Comparison of ENCODE assay signal across 8 cellular contexts in genomic region chr21:42654179-42654912, GRCh38. TPM values are rescaled to one million over a fixed set of nuclear protein-coding genes. Genes with fewer than 3 reads are reported as not detected.
DNase-seq lines count a peak whose midpoint lies in the region; ATAC-seq and TF ChIP-seq lines count a peak whose summit lies in the region.

No MANE protein-coding gene starts in this region.

- H3K9me3 ChIP-seq in heart right ventricle = no peaks in the 10 kb centered on the region
- H3K9me3 ChIP-seq in NT2/D1 (ENCODE audit: insufficient read depth, low read length) = no peaks in the 10 kb centered on the region
- H3K9me3 ChIP-seq in duodenal mucosa (ENCODE audit: control insufficient read depth in 1 of 2, low read length in 2 of 2) = no peaks in the 10 kb centered on the region
- no peaks in the 10 kb centered on the region for H3K9me3 ChIP-seq in Karpas-422 (ENCODE audit: low read length)

- H3K36me3 Mint-ChIP-seq in natural killer cell treated with Interleukin-12 subunit alpha and Interleukin-12 subunit beta and Interleukin-15 and Interleukin-18, amount 100 ng/mL, for 72 hours = no peaks in the 10 kb centered on the region

- H3K4me3 ChIP-seq in heart right ventricle (peak overlapping the region; percentile 61 to 78 (median 69)), NT2/D1 (ENCODE audit: insufficient read length, low read depth) (peak overlapping the region; percentile 83), duodenal mucosa (ENCODE audit: low read depth in 1 of 2, low read length in 2 of 2) (peak overlapping the region; percentile 46 to 63), Karpas-422 (ENCODE audit: low read length) (no peak overlapping the region)

- ATAC-seq in heart right ventricle (no peak), left ventricle myocardium superior (no peak), HG03045 (IDR thresholded peaks at IDR 0.05; ENCODE audit: unreplicated experiment) (no peak)
- ATAC-seq in natural killer cell treated with Interleukin-12 subunit alpha and Interleukin-12 subunit beta and Interleukin-15 and Interleukin-18, amount 100 ng/mL, for 72 hours = peak in 1 of 2 donors; percentile 62

- H3K9me2 ChIP-seq in Karpas-422 (replicated peaks; ENCODE audit: insufficient read depth, low read length) = no peaks in the 10 kb centered on the region

- H3K36me3 ChIP-seq in heart right ventricle = no peaks in the 10 kb centered on the region
- peaks cover 39% of the 10 kb centered on the region for H3K36me3 ChIP-seq in NT2/D1 (ENCODE audit: insufficient read depth, insufficient read length, low read length)
- no peaks in the 10 kb centered on the region for H3K36me3 ChIP-seq in duodenal mucosa (ENCODE audit: control insufficient read depth in 1 of 2, insufficient read depth in 2 of 2, low read length in 2 of 2)
- H3K36me3 ChIP-seq in Karpas-422 (ENCODE audit: insufficient read depth, low read length) = no peaks in the 10 kb centered on the region

- no peak overlapping the region for H2AFZ ChIP-seq in Karpas-422 (ENCODE audit: low read length)

- H3K79me2 ChIP-seq in Karpas-422 (ENCODE audit: low read length) = no peaks in the 10 kb centered on the region

- WGBS in heart right ventricle, 2 donors = 3% methylated on average over 45 of the region's 45 CpGs

- peaks cover 27 to 30% of the 10 kb centered on the region in 2 donors for H3K27me3 Mint-ChIP-seq in natural killer cell treated with Interleukin-12 subunit alpha and Interleukin-12 subunit beta and Interleukin-15 and Interleukin-18, amount 100 ng/mL, for 72 hours

- no peak for TF ChIP-seq CTCF in heart right ventricle (IDR thresholded peaks at IDR 0.05)

- H3K4me3 Mint-ChIP-seq in natural killer cell treated with Interleukin-12 subunit alpha and Interleukin-12 subunit beta and Interleukin-15 and Interleukin-18, amount 100 ng/mL, for 72 hours = peak overlapping the region; percentile 40

- H3K9ac ChIP-seq in NT2/D1 (ENCODE audit: insufficient read length, low read depth) (peak overlapping the region; percentile 81), duodenal mucosa (ENCODE audit: low read depth in 1 of 2, low read length in 2 of 2) (peak overlapping the region in 1 of 2 donors; percentile 33), Karpas-422 (ENCODE audit: low read length) (no peak overlapping the region)

- H3K4me1 Mint-ChIP-seq in natural killer cell treated with Interleukin-12 subunit alpha and Interleukin-12 subunit beta and Interleukin-15 and Interleukin-18, amount 100 ng/mL, for 72 hours (ENCODE audit: low read depth in 2 of 2) = peaks cover 6 to 20% of the 10 kb centered on the region in 2 donors

- peaks cover 0 to 39% (median 27%) of the 10 kb centered on the region in 9 donors for H3K4me1 ChIP-seq in heart right ventricle
- peaks cover 51% of the 10 kb centered on the region for H3K4me1 ChIP-seq in NT2/D1 (ENCODE audit: insufficient read depth, insufficient read length)
- peaks cover 32 to 38% of the 10 kb centered on the region in 2 donors for H3K4me1 ChIP-seq in duodenal mucosa (ENCODE audit: control insufficient read depth in 1 of 2, insufficient read depth in 2 of 2, low read length in 2 of 2)
- H3K4me1 ChIP-seq in Karpas-422 (ENCODE audit: low read length) = peaks cover 15% of the 10 kb centered on the region

- H4K20me1 ChIP-seq in Karpas-422 (ENCODE audit: insufficient read depth, low read depth, low read length) = peaks cover 2% of the 10 kb centered on the region; the same call in 1 of the 2 replicates

- peaks cover 0 to 57% (median 38%) of the 10 kb centered on the region in 7 donors for H3K27me3 ChIP-seq in heart right ventricle
- H3K27me3 ChIP-seq in NT2/D1 (ENCODE audit: insufficient read depth, insufficient read length) = no peaks in the 10 kb centered on the region
- H3K27me3 ChIP-seq in duodenal mucosa (ENCODE audit: control insufficient read depth in 1 of 2, insufficient read depth in 2 of 2, low read length in 2 of 2) = peaks cover 35 to 48% of the 10 kb centered on the region in 2 donors
- H3K27me3 ChIP-seq in Karpas-422 (ENCODE audit: low read length) = no peaks in the 10 kb centered on the region

- H3K4me2 ChIP-seq in Karpas-422 (ENCODE audit: low read depth, low read length, poor library complexity, severe bottlenecking) = no peak overlapping the region

- intact Hi-C loops in heart right ventricle (cut with DNase I) = loop anchor here (2.0 to 10.0 kb wide), 7 partner anchors 16 to 164 kb away; no protein-coding TSS in a partner anchor
- intact Hi-C loops in left ventricle myocardium superior (cut with micrococcal nuclease) = no loop called here

- no peak for DNase-seq in heart right ventricle
- DNase-seq in left ventricle myocardium superior = no peak
- DNase-seq in NT2/D1 (ENCODE audit: low read depth, low spot score) = no peak
- peak; percentile 72 for DNase-seq in natural killer cell treated with Interleukin-12 subunit alpha and Interleukin-12 subunit beta and Interleukin-15 and Interleukin-18, amount 100 ng/mL, for 72 hours (ENCODE audit: low spot score)
- no peak for DNase-seq in epidermal melanocyte (ENCODE audit: insufficient read length, low spot score)
- no peak for DNase-seq in Karpas-422

- H3K9me3 Mint-ChIP-seq in natural killer cell treated with Interleukin-12 subunit alpha and Interleukin-12 subunit beta and Interleukin-15 and Interleukin-18, amount 100 ng/mL, for 72 hours = no peaks in the 10 kb centered on the region

- no peak overlapping the region for H3K27ac Mint-ChIP-seq in natural killer cell treated with Interleukin-12 subunit alpha and Interleukin-12 subunit beta and Interleukin-15 and Interleukin-18, amount 100 ng/mL, for 72 hours

- H3K27ac ChIP-seq in heart right ventricle (peak overlapping the region in 8 of 10 donors; percentile 12 to 76 (median 64)), duodenal mucosa (ENCODE audit: low read depth, low read length) (no peak overlapping the region), Karpas-422 (ENCODE audit: low read length) (no peak overlapping the region)

RNA-seq across cellular contexts. Expression of gene PDE9A, which starts 0.9 kb away (rescaled TPM):
- total RNA-seq in heart right ventricle (1 to 10 TPM; 1.2 to 5.0 (median 1.9) TPM), left ventricle myocardium superior (4.1 TPM)
- polyA plus RNA-seq in heart right ventricle = 1 to 10 TPM; 4.3 to 7.0 TPM
- 1 to 10 TPM; 1.4 to 2.2 TPM for total RNA-seq in natural killer cell treated with Interleukin-12 subunit alpha and Interleukin-12 subunit beta and Interleukin-15 and Interleukin-18, amount 100 ng/mL, for 72 hours
- not detected in 2 replicates for total RNA-seq in Karpas-422 (2014; rRNA removed; shearing (Covaris generic); ENCODE audit: low replicate concordance)

Comparison
In these comparisons a context has a peak if more than half of its experiments do, and no peak if none do; other contexts are left out.
1. H3K27ac ChIP-seq: peak in heart right ventricle (8 of 10); none in duodenal mucosa (single experiment) and Karpas-422 (single experiment).